Comparison of ENCODE assay signal across 12 cellular contexts in the genomic region with DNA sequence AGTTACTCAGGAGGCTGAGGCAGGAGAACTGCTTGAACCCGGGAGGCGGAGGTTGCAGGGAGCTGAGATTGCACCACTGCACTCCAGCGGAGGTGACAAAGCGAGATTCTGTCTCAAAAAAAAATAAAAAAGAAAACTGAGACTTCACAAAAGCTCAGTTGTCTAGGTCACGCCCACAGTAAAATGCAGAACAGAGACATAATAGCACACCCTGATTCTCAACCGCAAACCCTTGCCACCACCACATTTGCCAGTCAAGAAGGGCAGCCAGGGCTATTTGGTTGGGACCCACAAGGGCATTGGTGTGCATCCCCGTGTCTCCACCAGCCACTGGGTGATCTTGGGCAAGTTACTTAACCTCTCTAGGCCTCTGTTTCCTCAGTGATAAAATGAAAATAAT. TPM values are rescaled to one million over a fixed set of nuclear protein-coding genes. Genes with fewer than 3 reads are reported as not detected.
DNase-seq lines count a peak whose midpoint lies in the region; ATAC-seq and TF ChIP-seq lines count a peak whose summit lies in the region.
"Had no signal": no experiment of that assay in that cellular context is flagged by ENCODE, and none has a peak within 500 bp of the region (broad histone marks: within the 10 kb centered on the region; RNA-seq: fewer than 3 reads in every experiment).

No MANE protein-coding gene starts in this region.

- no peaks in the 10 kb centered on the region for H3K36me3 Mint-ChIP-seq in activated T-cell treated with anti-CD3 and anti-CD28 coated beads, Interleukin-2, amount 50 U/mL, for 4 hours (ENCODE audit: insufficient read depth)

- DNase-seq in GM12865 (ENCODE audit: low read depth) (peak; percentile 92), NOMO-1 (lab: John Stamatoyannopoulos, UW; ENCODE audit: unreplicated experiment in 2 of 2) (peak; percentile 45 to 79), amygdala (lab: John Stamatoyannopoulos, UW) (no peak), NAMALWA (ENCODE audit: low spot score) (no peak)
- DNase-seq in activated T-cell treated with anti-CD3 and anti-CD28 coated beads, Interleukin-2, amount 50 U/mL, for 4 hours = no peak
- DNase-seq: activated CD4-positive, CD25-positive, alpha-beta regulatory T cell treated with anti-CD3 and anti-CD28 coated beads, Interleukin-2, amount 50 U/mL, for 72 hours; activated naive CD4-positive, alpha-beta T cell treated with Interleukin-2 at 50 U/mL for 16 hours; kidney glomerular epithelial cell had no signal

- H3K27me3 Mint-ChIP-seq in activated T-cell treated with anti-CD3 and anti-CD28 coated beads, Interleukin-2, amount 50 U/mL, for 4 hours (ENCODE audit: low read depth) = peaks cover 4% of the 10 kb centered on the region

- H3K4me1 Mint-ChIP-seq in activated T-cell treated with anti-CD3 and anti-CD28 coated beads, Interleukin-2, amount 50 U/mL, for 4 hours (ENCODE audit: low read depth) = peaks cover 2% of the 10 kb centered on the region

- no peaks in the 10 kb centered on the region for H3K9me3 Mint-ChIP-seq in activated T-cell treated with anti-CD3 and anti-CD28 coated beads, Interleukin-2, amount 50 U/mL, for 4 hours
- H3K9me3 Mint-ChIP-seq: GM23338 had no signal

- no peak overlapping the region for H3K4me3 ChIP-seq in GM12865 (ENCODE audit: low read depth, low read length)
- H3K4me3 ChIP-seq: GM23338 had no signal

- ATAC-seq in GM19452 (IDR thresholded peaks at IDR 0.05; ENCODE audit: unreplicated experiment) = peak; percentile 85
- peak; percentile 92 for ATAC-seq in HG02943 (IDR thresholded peaks at IDR 0.05; ENCODE audit: low read depth, unreplicated experiment)
- no peak for ATAC-seq in GM21717 (IDR thresholded peaks at IDR 0.05; ENCODE audit: unreplicated experiment)
- no peak for ATAC-seq in activated T-cell treated with anti-CD3 and anti-CD28 coated beads, Interleukin-2, amount 50 U/mL, for 4 hours
- ATAC-seq: GM23338 had no signal

- no peak overlapping the region for H3K4me3 Mint-ChIP-seq in activated T-cell treated with anti-CD3 and anti-CD28 coated beads, Interleukin-2, amount 50 U/mL, for 4 hours
- H3K4me3 Mint-ChIP-seq: GM23338 had no signal

- TF ChIP-seq CTCF in GM12865 (IDR thresholded peaks at IDR 0.05; ENCODE audit: insufficient read depth, low read depth, low read length, missing control alignments) = no peak

RNA-seq across cellular contexts. Expression of a gene that starts 25.4 kb away (rescaled TPM):
- under 1 TPM; 0.20 to 0.27 (median 0.26) TPM for total RNA-seq in activated T-cell treated with anti-CD3 and anti-CD28 coated beads, Interleukin-2, amount 50 U/mL, for 4 hours

RNA-seq across cellular contexts. Expression of a gene that starts 44.4 kb away (rescaled TPM):
- 100 to 1,000 TPM; 112 to 122 (median 118) TPM for total RNA-seq in activated T-cell treated with anti-CD3 and anti-CD28 coated beads, Interleukin-2, amount 50 U/mL, for 4 hours

Comparison
In these comparisons a context has a peak if more than half of its experiments do, and no peak if none do; other contexts are left out.
1. DNase-seq: peak in GM12865 (single experiment) and NOMO-1 (2 of 2); none in amygdala (0 of 56), activated T-cell treated with anti-CD3 and anti-CD28 coated beads, Interleukin-2, amount 50 U/mL, for 4 hours (single experiment) and NAMALWA (single experiment).
2. ATAC-seq: peak in GM19452 (single experiment) and HG02943 (single experiment); none in GM21717 (single experiment) and activated T-cell treated with anti-CD3 and anti-CD28 coated beads, Interleukin-2, amount 50 U/mL, for 4 hours (0 of 2).